1 cellular context compared by ENCODE assay signal in the genomic region with DNA sequence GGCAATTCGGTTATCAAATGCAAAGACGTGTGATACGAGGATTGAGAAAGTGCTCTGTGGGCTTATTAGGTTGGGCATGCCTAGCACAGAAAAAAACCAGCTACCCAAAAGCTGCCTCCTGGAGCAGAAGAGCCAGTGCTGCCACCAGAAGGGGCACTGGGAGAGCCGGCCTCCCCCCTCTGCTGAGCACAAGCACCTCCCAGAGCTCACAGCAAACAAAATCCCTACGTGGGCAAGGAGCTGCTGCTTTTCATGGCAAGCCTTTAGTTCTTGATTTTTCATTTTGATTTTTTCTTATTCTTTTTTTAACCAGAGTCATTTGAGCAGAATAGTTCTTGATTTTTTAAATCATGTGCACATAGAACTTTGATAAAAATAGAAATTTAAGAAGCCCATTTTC.
TF ChIP-seq lines count a peak whose summit lies in the region.

No MANE protein-coding gene starts in this region.

TF ChIP-seq in HepG2, 621 proteins besides CTCF, POLR2A, EP300 and RAD21:
- no peak for TF ChIP-seq ZSCAN29 (CRISPR knock-in tag; conservative IDR thresholded peaks at IDR 0.05)
- TF ChIP-seq, protein P1, sequence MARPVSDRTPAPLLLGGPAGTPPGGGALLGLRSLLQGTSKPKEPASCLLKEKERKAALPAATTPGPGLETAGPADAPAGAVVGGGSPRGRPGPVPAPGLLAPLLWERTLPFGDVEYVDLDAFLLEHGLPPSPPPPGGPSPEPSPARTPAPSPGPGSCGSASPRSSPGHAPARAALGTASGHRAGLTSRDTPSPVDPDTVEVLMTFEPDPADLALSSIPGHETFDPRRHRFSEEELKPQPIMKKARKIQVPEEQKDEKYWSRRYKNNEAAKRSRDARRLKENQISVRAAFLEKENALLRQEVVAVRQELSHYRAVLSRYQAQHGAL (CRISPR knock-in tag; IDR thresholded peaks at IDR 0.05; ENCODE audit: not compliant biosample characterization): no peak
- no peak for TF ChIP-seq SIX1 (CRISPR knock-in tag; IDR thresholded peaks at IDR 0.05; ENCODE audit: borderline replicate concordance)
- TF ChIP-seq, protein P2, sequence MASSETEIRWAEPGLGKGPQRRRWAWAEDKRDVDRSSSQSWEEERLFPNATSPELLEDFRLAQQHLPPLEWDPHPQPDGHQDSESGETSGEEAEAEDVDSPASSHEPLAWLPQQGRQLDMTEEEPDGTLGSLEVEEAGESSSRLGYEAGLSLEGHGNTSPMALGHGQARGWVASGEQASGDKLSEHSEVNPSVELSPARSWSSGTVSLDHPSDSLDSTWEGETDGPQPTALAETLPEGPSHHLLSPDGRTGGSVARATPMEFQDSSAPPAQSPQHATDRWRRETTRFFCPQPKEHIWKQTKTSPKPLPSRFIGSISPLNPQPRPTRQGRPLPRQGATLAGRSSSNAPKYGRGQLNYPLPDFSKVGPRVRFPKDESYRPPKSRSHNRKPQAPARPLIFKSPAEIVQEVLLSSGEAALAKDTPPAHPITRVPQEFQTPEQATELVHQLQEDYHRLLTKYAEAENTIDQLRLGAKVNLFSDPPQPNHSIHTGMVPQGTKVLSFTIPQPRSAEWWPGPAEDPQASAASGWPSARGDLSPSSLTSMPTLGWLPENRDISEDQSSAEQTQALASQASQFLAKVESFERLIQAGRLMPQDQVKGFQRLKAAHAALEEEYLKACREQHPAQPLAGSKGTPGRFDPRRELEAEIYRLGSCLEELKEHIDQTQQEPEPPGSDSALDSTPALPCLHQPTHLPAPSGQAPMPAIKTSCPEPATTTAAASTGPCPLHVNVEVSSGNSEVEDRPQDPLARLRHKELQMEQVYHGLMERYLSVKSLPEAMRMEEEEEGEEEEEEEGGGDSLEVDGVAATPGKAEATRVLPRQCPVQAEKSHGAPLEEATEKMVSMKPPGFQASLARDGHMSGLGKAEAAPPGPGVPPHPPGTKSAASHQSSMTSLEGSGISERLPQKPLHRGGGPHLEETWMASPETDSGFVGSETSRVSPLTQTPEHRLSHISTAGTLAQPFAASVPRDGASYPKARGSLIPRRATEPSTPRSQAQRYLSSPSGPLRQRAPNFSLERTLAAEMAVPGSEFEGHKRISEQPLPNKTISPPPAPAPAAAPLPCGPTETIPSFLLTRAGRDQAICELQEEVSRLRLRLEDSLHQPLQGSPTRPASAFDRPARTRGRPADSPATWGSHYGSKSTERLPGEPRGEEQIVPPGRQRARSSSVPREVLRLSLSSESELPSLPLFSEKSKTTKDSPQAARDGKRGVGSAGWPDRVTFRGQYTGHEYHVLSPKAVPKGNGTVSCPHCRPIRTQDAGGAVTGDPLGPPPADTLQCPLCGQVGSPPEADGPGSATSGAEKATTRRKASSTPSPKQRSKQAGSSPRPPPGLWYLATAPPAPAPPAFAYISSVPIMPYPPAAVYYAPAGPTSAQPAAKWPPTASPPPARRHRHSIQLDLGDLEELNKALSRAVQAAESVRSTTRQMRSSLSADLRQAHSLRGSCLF (CRISPR knock-in tag; IDR thresholded peaks at IDR 0.05; ENCODE audit: borderline replicate concordance): no peak
- TF ChIP-seq ZNF589 (CRISPR knock-in tag; conservative IDR thresholded peaks at IDR 0.05): no peak
- TF ChIP-seq ZBTB3 (CRISPR knock-in tag; IDR thresholded peaks at IDR 0.05; ENCODE audit: borderline replicate concordance, low read depth): no peak
- no peak for TF ChIP-seq TP53 (CRISPR knock-in tag; conservative IDR thresholded peaks at IDR 0.05)
